ENCODE assay signal across 9 cellular contexts in genomic region chr7:5689118-5689517, GRCh38.
A peak's percentile ranks its signal among the peaks of the same experiment; 100 is the strongest.
DNase-seq lines count a peak whose midpoint lies in the region; ATAC-seq and FAIRE-seq lines count a peak whose summit lies in the region.
"Had no signal": no experiment of that assay in that cellular context is flagged by ENCODE, and none has a peak within 500 bp of the region (broad histone marks: within the 10 kb centered on the region; RNA-seq: fewer than 3 reads in every experiment).

No MANE protein-coding gene starts in this region.

- peak; percentile 39 for FAIRE-seq in GM19239 (lab: Jason Lieb, UNC)

- H3K4me1 Mint-ChIP-seq in effector memory CD8-positive, alpha-beta T cell (ENCODE audit: low read depth in 2 of 2): peaks cover 23 to 36% of the 10 kb centered on the region in 2 donors

- in situ Hi-C loops in ACHN (cut with HindIII; ENCODE audit: low pct_ligation_motif_present, low pct_unique_long_range_greater_than_20kb, low sequenced_read_pairs): no loop called here

- ATAC-seq in effector memory CD8-positive, alpha-beta T cell (replicated peaks): peak; percentile 64
- no peak for ATAC-seq in HG03108 (IDR thresholded peaks at IDR 0.05; ENCODE audit: unreplicated experiment)
- no peak for ATAC-seq in GM18858 (IDR thresholded peaks at IDR 0.05; ENCODE audit: unreplicated experiment)
- no peak for ATAC-seq in GM18511 (IDR thresholded peaks at IDR 0.05; ENCODE audit: unreplicated experiment)

- H3K27ac Mint-ChIP-seq in effector memory CD8-positive, alpha-beta T cell: peak overlapping the region; percentile 5 to 87

- no peaks in the 10 kb centered on the region for H3K27me3 Mint-ChIP-seq in effector memory CD8-positive, alpha-beta T cell

- H3K9me3 Mint-ChIP-seq in effector memory CD8-positive, alpha-beta T cell: no peaks in the 10 kb centered on the region
- H3K9me3 Mint-ChIP-seq: neural crest cell had no signal

- H3K36me3 Mint-ChIP-seq in effector memory CD8-positive, alpha-beta T cell (ENCODE audit: insufficient read depth): peaks cover 20% of the 10 kb centered on the region

- DNase-seq in GM19239 (ENCODE audit: insufficient read length, low spot score) (no peak), ACHN (no peak)
- peak; percentile 58 to 62 for DNase-seq in activated CD4-positive, alpha-beta T cell treated with anti-CD3 and anti-CD28 coated beads, Interleukin-2, amount 50 U/mL, for 4 hours
- no peak for DNase-seq in effector memory CD8-positive, alpha-beta T cell
- peak; percentile 74 for DNase-seq in stimulated activated CD4-positive, alpha-beta T cell treated with anti-CD3 and anti-CD28 coated beads, Interleukin-1b, Interleukin-23, amount 100 ng/mL, for 48 hours

- peak overlapping the region in 1 of 2 donors; percentile 6 for H3K4me3 Mint-ChIP-seq in effector memory CD8-positive, alpha-beta T cell
- H3K4me3 Mint-ChIP-seq: neural crest cell had no signal

Comparison
In these comparisons a context has a peak if more than half of its experiments do, and no peak if none do; other contexts are left out.
1. DNase-seq: peak in activated CD4-positive, alpha-beta T cell treated with anti-CD3 and anti-CD28 coated beads, Interleukin-2, amount 50 U/mL, for 4 hours (2 of 2) and stimulated activated CD4-positive, alpha-beta T cell treated with anti-CD3 and anti-CD28 coated beads, Interleukin-1b, Interleukin-23, amount 100 ng/mL, for 48 hours (single experiment); none in GM19239 (single experiment), effector memory CD8-positive, alpha-beta T cell (0 of 3) and ACHN (single experiment).